16 cellular contexts compared by ENCODE assay signal in genomic region chr9:119839888-119840287, GRCh38.
A peak's percentile ranks its signal among the peaks of the same experiment; 100 is the strongest.
DNase-seq lines count a peak whose midpoint lies in the region; ATAC-seq and TF ChIP-seq lines count a peak whose summit lies in the region.
"Had no signal": no experiment of that assay in that cellular context is flagged by ENCODE, and none has a peak within 500 bp of the region (broad histone marks: within the 10 kb centered on the region; RNA-seq: fewer than 3 reads in every experiment).

No MANE protein-coding gene starts in this region.

- TF ChIP-seq POLR2A in ovary (IDR thresholded peaks at IDR 0.05), result no peak

- H3K4me3 ChIP-seq in right atrium auricular region (no peak overlapping the region), ovary (no peak overlapping the region)

- H3K27ac ChIP-seq in right atrium auricular region (peak overlapping the region in 1 of 2 donors; percentile 7), ovary (no peak overlapping the region)

- peak; percentile 25 to 72 for ATAC-seq in left cardiac atrium
- no peak for ATAC-seq in HG02852 (IDR thresholded peaks at IDR 0.05; ENCODE audit: unreplicated experiment)
- ATAC-seq: HCT116, PC-3 had no signal

- intact Hi-C loops in left cardiac atrium (cut with DNase I), result loop anchor here in 1 of 2 donors (10.0 kb wide), 1 partner anchor 55 kb away; no protein-coding TSS in a partner anchor
- intact Hi-C loops in ovary (cut with DNase I), result no loop called here

- H3K9me3 ChIP-seq in right atrium auricular region (no peaks in the 10 kb centered on the region), ovary (no peaks in the 10 kb centered on the region)

- no peaks in the 10 kb centered on the region for H3K36me3 ChIP-seq in right atrium auricular region
- no peaks in the 10 kb centered on the region for H3K36me3 ChIP-seq in ovary

- TF ChIP-seq CTCF in right atrium auricular region (IDR thresholded peaks at IDR 0.05), result no peak
- TF ChIP-seq CTCF in ovary (IDR thresholded peaks at IDR 0.05), result no peak

- H3K27me3 ChIP-seq in right atrium auricular region, result no peaks in the 10 kb centered on the region
- no peaks in the 10 kb centered on the region for H3K27me3 ChIP-seq in ovary

- no peak for TF ChIP-seq EP300 in ovary (IDR thresholded peaks at IDR 0.05)

- DNase-seq in left cardiac atrium (no peak), right atrium auricular region (ENCODE audit: low spot score) (no peak), left kidney (ENCODE audit: low read depth, low spot score) (peak; percentile 76), ovary (peak in 3 of 5 donors; percentile 18 to 40 (median 26)), NCI-H1048 (lab: John Stamatoyannopoulos, UW) (no peak), NCI-H2081 treated with DMSO at 0.1 percent for 48 hours (lab: John Stamatoyannopoulos, UW) (no peak)
- DNase-seq in stimulated activated CD8-positive, alpha-beta memory T cell treated with anti-CD3 and anti-CD28 coated beads, Interleukin-4, amount 100 ng/mL, for 48 hours, result no peak
- DNase-seq: DMS153, EL, NCI-H1417, NCI-H1930, NCI-H226, NCI-H526 treated with DMSO at 0.1 percent for 48 hours, PC-3 had no signal

- WGBS in ovary, 3 donors, result 1 to 14% (median 12%) methylated on average over 9 of the region's 9 CpGs

- no peaks in the 10 kb centered on the region for H3K4me1 ChIP-seq in right atrium auricular region
- peaks cover 2% of the 10 kb centered on the region for H3K4me1 ChIP-seq in ovary (ENCODE audit: insufficient read depth)

Comparison
In these comparisons a context has a peak if more than half of its experiments do, and no peak if none do; other contexts are left out.
1. DNase-seq: peak in left kidney (single experiment) and ovary (3 of 5); none in left cardiac atrium (single experiment), right atrium auricular region (single experiment), NCI-H1048 (single experiment), stimulated activated CD8-positive, alpha-beta memory T cell treated with anti-CD3 and anti-CD28 coated beads, Interleukin-4, amount 100 ng/mL, for 48 hours (single experiment) and NCI-H2081 treated with DMSO at 0.1 percent for 48 hours (single experiment).